In genomic region chr11:66292543-66293332, GRCh38 we compare ENCODE assay signal across 1 cellular context.
A peak's percentile ranks its signal among the peaks of the same experiment; 100 is the strongest.
TF ChIP-seq lines count a peak whose summit lies in the region.

No MANE protein-coding gene starts in this region.

TF ChIP-seq in HepG2, 621 proteins besides CTCF, POLR2A, EP300 and RAD21:
- no peak for TF ChIP-seq MEIS2 (CRISPR knock-in tag; IDR thresholded peaks at IDR 0.05)
- TF ChIP-seq ZBTB10 (CRISPR knock-in tag; IDR thresholded peaks at IDR 0.05; ENCODE audit: borderline replicate concordance): no peak
- no peak for TF ChIP-seq ELF1 (CRISPR knock-in tag; IDR thresholded peaks at IDR 0.05)
- no peak for TF ChIP-seq THRA (CRISPR knock-in tag; IDR thresholded peaks at IDR 0.05; ENCODE audit: borderline replicate concordance)
- peak; percentile 29; the same call in 1 of the 2 replicates for TF ChIP-seq MAX (IDR thresholded peaks at IDR 0.05)
- TF ChIP-seq CCDC6 (CRISPR knock-in tag; IDR thresholded peaks at IDR 0.05): no peak
- TF ChIP-seq MNT (IDR thresholded peaks at IDR 0.05): peak; percentile 82
- TF ChIP-seq BHLHE40 (IDR thresholded peaks at IDR 0.05; ENCODE audit: low read length): peak; percentile 89
- no peak for TF ChIP-seq REL (CRISPR knock-in tag; conservative IDR thresholded peaks at IDR 0.05)
- no peak for TF ChIP-seq ZNF275 (CRISPR knock-in tag; IDR thresholded peaks at IDR 0.05; ENCODE audit: borderline replicate concordance)
- TF ChIP-seq CCAR2 (optimal IDR thresholded peaks at IDR 0.05; ENCODE audit: low read depth, low read length): no peak
- no peak for TF ChIP-seq ARID3A (IDR thresholded peaks at IDR 0.05; ENCODE audit: low read depth, low read length)
- no peak for TF ChIP-seq HINFP (CRISPR knock-in tag; IDR thresholded peaks at IDR 0.05; ENCODE audit: low read depth)
- TF ChIP-seq YY1 (IDR thresholded peaks at IDR 0.05; ENCODE audit: insufficient read depth, insufficient replicate concordance, low read depth, low read length): no peak
- TF ChIP-seq GTF2F1 (IDR thresholded peaks at IDR 0.05; ENCODE audit: low read length): no peak
